In genomic region chr10:34666008-34666700, GRCh38 we compare ENCODE assay signal across 7 cellular contexts.
DNase-seq lines count a peak whose midpoint lies in the region; TF ChIP-seq lines count a peak whose summit lies in the region.

No MANE protein-coding gene starts in this region.

- no peak overlapping the region for H3K27ac ChIP-seq in thyroid gland

- H3K9ac ChIP-seq in Loucy (ENCODE audit: low read depth, low read length, poor library complexity, severe bottlenecking): no peak overlapping the region

- H3K36me3 ChIP-seq in HAP-1 (replicated peaks) (no peaks in the 10 kb centered on the region), Loucy (ENCODE audit: insufficient read depth, low read length) (no peaks in the 10 kb centered on the region), thyroid gland (no peaks in the 10 kb centered on the region)

- peaks cover 10% of the 10 kb centered on the region for H3K4me1 ChIP-seq in HAP-1
- H3K4me1 ChIP-seq in Loucy (ENCODE audit: insufficient read depth, low read length, poor library complexity, severe bottlenecking): peaks cover 17% of the 10 kb centered on the region
- H3K4me1 ChIP-seq in thyroid gland: no peaks in the 10 kb centered on the region

- no peak overlapping the region for H2AFZ ChIP-seq in Loucy (ENCODE audit: low read length)

- peak overlapping the region; percentile 51 for H3K4me2 ChIP-seq in Loucy (ENCODE audit: low read depth, low read length, poor library complexity, severe bottlenecking)

- no peaks in the 10 kb centered on the region for H3K27me3 ChIP-seq in HAP-1 (ENCODE audit: low read depth)
- H3K27me3 ChIP-seq in Loucy (ENCODE audit: insufficient read depth, low read length, poor library complexity, severe bottlenecking): no peaks in the 10 kb centered on the region
- H3K27me3 ChIP-seq in thyroid gland: no peaks in the 10 kb centered on the region

- H3K9me2 ChIP-seq in Loucy (replicated peaks; ENCODE audit: low read depth, low read length): no peaks in the 10 kb centered on the region

- H3F3A ChIP-seq in Loucy (ENCODE audit: low read depth): no peaks in the 10 kb centered on the region

- DNase-seq in HAP-1 (ENCODE audit: low spot score in 2 of 2): peak; percentile 58 to 74
- DNase-seq in amniotic epithelial cell (ENCODE audit: low read depth): peak; percentile 96
- peak; percentile 50 for DNase-seq in iPS-NIHi11 (ENCODE audit: low spot score)
- peak; percentile 67 to 69 for DNase-seq in thyroid gland
- no peak for DNase-seq in stimulated activated naive CD4-positive, alpha-beta T cell (lab: John Stamatoyannopoulos, UW)

- in situ Hi-C loops in HAP-1 (cut with MboI; ENCODE audit: low sequenced_read_pairs): loop anchor here (25.0 kb wide), 1 partner anchor 546 kb away; no protein-coding TSS in a partner anchor

- 14 to 18% methylated on average over 6 of the region's 6 CpGs for WGBS in thyroid gland, 2 donors

- H3K4me3 ChIP-seq in HAP-1 (no peak overlapping the region), Loucy (ENCODE audit: low read length, poor library complexity, severe bottlenecking) (no peak overlapping the region), thyroid gland (replicated peaks in 1 of 3) (no peak overlapping the region)

- peak; percentile 45; the same call in 1 of the 2 replicates for TF ChIP-seq CTCF in GM12874 (IDR thresholded peaks at IDR 0.05; ENCODE audit: insufficient read depth, low read depth, low read length)
- TF ChIP-seq CTCF in Loucy (conservative IDR thresholded peaks at IDR 0.05; ENCODE audit: low read length): peak; percentile 75
- peak; percentile 27 to 88 (median 72) for TF ChIP-seq CTCF in thyroid gland (IDR thresholded peaks at IDR 0.05)

- H3K9me3 ChIP-seq in HAP-1 (no peaks in the 10 kb centered on the region), Loucy (ENCODE audit: insufficient read depth, low read depth, low read length) (no peaks in the 10 kb centered on the region), thyroid gland (no peaks in the 10 kb centered on the region)

- peaks cover 60% of the 10 kb centered on the region for H3K79me2 ChIP-seq in Loucy (ENCODE audit: insufficient read depth, low read length)

- TF ChIP-seq POLR2A in thyroid gland (IDR thresholded peaks at IDR 0.05): no peak

- H4K20me1 ChIP-seq in Loucy (ENCODE audit: insufficient read depth, low read length, poor library complexity, severe bottlenecking): peaks cover 4% of the 10 kb centered on the region

- intact Hi-C loops in thyroid gland (cut with DNase I): loop anchor here (10.0 kb wide), 1 partner anchor 299 kb away; no protein-coding TSS in a partner anchor

Comparison
In these comparisons a context has a peak if more than half of its experiments do, and no peak if none do; other contexts are left out.
1. DNase-seq: peak in HAP-1 (2 of 2), amniotic epithelial cell (single experiment), iPS-NIHi11 (single experiment) and thyroid gland (2 of 2); none in stimulated activated naive CD4-positive, alpha-beta T cell (0 of 6).
2. Peak in every context shown above with its lines, with median percentiles within 50 percentile points of each other: CTCF ChIP-seq.